Comparison of ENCODE assay signal across 8 cellular contexts in genomic region chr16:75648265-75649076, GRCh38. TPM values are rescaled to one million over a fixed set of nuclear protein-coding genes. Genes with fewer than 3 reads are reported as not detected.
DNase-seq lines count a peak whose midpoint lies in the region; ATAC-seq and TF ChIP-seq lines count a peak whose summit lies in the region.

No MANE protein-coding gene starts in this region.

- H3K4me1 ChIP-seq in upper lobe of right lung = peaks cover 54% of the 10 kb centered on the region

- no peaks in the 10 kb centered on the region for H3K27me3 ChIP-seq in upper lobe of right lung

- ATAC-seq in left cardiac atrium = peak; percentile 78 to 82
- peak; percentile 77 for ATAC-seq in upper lobe of right lung

- peak overlapping the region; percentile 98 for H3K4me3 ChIP-seq in HFF-Myc (replicated peaks; ENCODE audit: low read depth, low read length)
- peak overlapping the region; percentile 98 for H3K4me3 ChIP-seq in upper lobe of right lung

- no peak for TF ChIP-seq CTCF in GM10266 (IDR thresholded peaks at IDR 0.05; ENCODE audit: control insufficient read depth, insufficient read depth, low read depth, missing control alignments)
- no peak for TF ChIP-seq CTCF in HFF-Myc (IDR thresholded peaks at IDR 0.05; ENCODE audit: low read depth, low read length, missing control alignments)
- TF ChIP-seq CTCF in upper lobe of right lung (IDR thresholded peaks at IDR 0.05) = no peak

- no peaks in the 10 kb centered on the region for H3K9me3 ChIP-seq in upper lobe of right lung

- peak; percentile 82 for DNase-seq in GM10266 (ENCODE audit: extremely low spot score)
- peak; percentile 54 for DNase-seq in HFF-Myc (ENCODE audit: extremely low read depth, low read depth)
- DNase-seq in NAMALWA (ENCODE audit: low spot score) = peak; percentile 87
- peak; percentile 72 for DNase-seq in SW480 (ENCODE audit: low spot score)
- peak; percentile 87 for DNase-seq in left cardiac atrium
- peak; percentile 94 for DNase-seq in posterior vena cava (ENCODE audit: low spot score)
- peak; percentile 91 for DNase-seq in upper lobe of right lung

- intact Hi-C loops in left cardiac atrium (cut with DNase I) = no loop called here
- intact Hi-C loops in posterior vena cava (cut with DNase I) = no loop called here
- intact Hi-C loops in upper lobe of right lung (cut with DNase I) = no loop called here

- WGBS in adipose tissue, 3 donors = 0% methylated on average over 59 to 62 of the region's 62 CpGs

- peak overlapping the region; percentile 96 for H3K27ac ChIP-seq in adipose tissue (ENCODE audit: low read depth, low read length)
- H3K27ac ChIP-seq in upper lobe of right lung = peak overlapping the region; percentile 97

- H3K36me3 ChIP-seq in upper lobe of right lung = peaks cover 20% of the 10 kb centered on the region

RNA-seq across cellular contexts. Expression of gene TERF2IP, which starts 0.9 kb away (rescaled TPM):
- polyA plus RNA-seq in adipose tissue = 10 to 100 TPM; 24.3 to 59.3 (median 52.6) TPM
- total RNA-seq in left cardiac atrium (10 to 100 TPM; 55.6 to 70.2 TPM), posterior vena cava (10 to 100 TPM; 48.4 to 49.7 TPM), upper lobe of right lung (56.2 TPM)

RNA-seq across cellular contexts. Expression of gene KARS1, which starts 1.0 kb away (rescaled TPM):
- polyA plus RNA-seq in adipose tissue = 100 to 1,000 TPM in 1 of 3 donors, 10 to 100 TPM in 2; 85.6 to 101 (median 85.8) TPM
- total RNA-seq in left cardiac atrium = 100 to 1,000 TPM in 1 of 2 donors, 10 to 100 TPM in 1; 96.0 to 107 TPM
- total RNA-seq in posterior vena cava = 10 to 100 TPM; 67.6 to 75.0 TPM
- 90.5 TPM for total RNA-seq in upper lobe of right lung

RNA-seq across cellular contexts. Expression of gene ADAT1, which starts 25.4 kb away (rescaled TPM):
- polyA plus RNA-seq in adipose tissue = 10 to 100 TPM in 2 of 3 donors, 1 to 10 TPM in 1; 7.5 to 19.9 (median 10.5) TPM
- total RNA-seq in left cardiac atrium = 10 to 100 TPM; 18.6 to 25.3 TPM
- total RNA-seq in posterior vena cava = 10 to 100 TPM; 26.0 to 29.1 TPM
- total RNA-seq in upper lobe of right lung = 44.8 TPM

RNA-seq across cellular contexts. Expression of gene CPHXL2, which starts 28.3 kb away (rescaled TPM):
- under 1 TPM in 1 of 3 donors, not detected in 2; 0.56 TPM for polyA plus RNA-seq in adipose tissue
- total RNA-seq in left cardiac atrium (not detected), posterior vena cava (not detected), upper lobe of right lung (not detected)

RNA-seq across cellular contexts. Expression of gene DUXB, which starts 52.8 kb away (rescaled TPM):
- not detected for polyA plus RNA-seq in adipose tissue
- total RNA-seq in left cardiac atrium (not detected), posterior vena cava (not detected), upper lobe of right lung (not detected)

Comparison
In these comparisons a context has a peak if more than half of its experiments do, and no peak if none do; other contexts are left out.
1. Peak in every context shown above with its lines: DNase-seq, ATAC-seq, H3K4me3 ChIP-seq and H3K27ac ChIP-seq.